27 cellular contexts compared by ENCODE assay signal in the genomic region with DNA sequence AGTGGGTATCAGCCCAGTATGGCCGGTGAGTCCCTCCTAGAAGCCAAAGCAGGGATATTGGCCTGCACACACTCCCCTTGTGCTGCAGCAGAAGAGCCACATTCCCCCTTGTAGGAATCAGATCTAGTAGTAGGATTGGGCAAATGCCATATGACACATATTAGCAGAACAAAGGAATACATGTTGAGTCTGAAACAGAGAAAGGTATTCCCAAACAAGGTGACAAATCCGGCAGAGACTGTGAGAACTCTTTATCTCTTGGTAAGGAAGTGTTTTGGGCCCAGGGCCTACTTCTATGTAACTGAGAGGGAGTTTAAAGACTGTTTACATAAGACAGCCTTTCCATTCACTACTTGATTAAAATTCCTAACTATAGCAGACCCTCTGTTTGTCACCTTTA.
"Had no signal": no experiment of that assay in that cellular context is flagged by ENCODE, and none has a peak within 500 bp of the region (broad histone marks: within the 10 kb centered on the region; RNA-seq: fewer than 3 reads in every experiment).

No MANE protein-coding gene starts in this region.

- H3K4me3 ChIP-seq: ascending aorta, colonic mucosa, gastrocnemius medialis, heart left ventricle had no signal

- H3K27me3 Mint-ChIP-seq: activated CD4-positive, alpha-beta memory T cell treated with anti-CD3 and anti-CD28 coated beads, Interleukin-2, amount 10 ng/mL, durations not matched to agents 7 days and 5 days; activated CD4-positive, alpha-beta T cell treated with anti-CD3 and anti-CD28 coated beads, Interleukin-2, amount 10 ng/mL, durations not matched to agents 7 days and 5 days; activated naive CD4-positive, alpha-beta T cell treated with anti-CD3 and anti-CD28 coated beads, Interleukin-2, amount 10 ng/mL, durations not matched to agents 7 days and 5 days; activated naive CD8-positive, alpha-beta T cell treated with anti-CD3 and anti-CD28 coated beads, Interleukin-2, amount 10 ng/mL, durations not matched to agents 7 days and 5 days had no signal

- H3K4me1 Mint-ChIP-seq: activated CD4-positive, alpha-beta memory T cell treated with anti-CD3 and anti-CD28 coated beads, Interleukin-2, amount 10 ng/mL, durations not matched to agents 7 days and 5 days; activated CD4-positive, alpha-beta T cell treated with anti-CD3 and anti-CD28 coated beads, Interleukin-2, amount 10 ng/mL, durations not matched to agents 7 days and 5 days; activated naive CD4-positive, alpha-beta T cell treated with anti-CD3 and anti-CD28 coated beads, Interleukin-2, amount 10 ng/mL, durations not matched to agents 7 days and 5 days; activated naive CD8-positive, alpha-beta T cell treated with anti-CD3 and anti-CD28 coated beads, Interleukin-2, amount 10 ng/mL, durations not matched to agents 7 days and 5 days had no signal

- H3K36me3 ChIP-seq: ascending aorta, brain microvascular endothelial cell, colonic mucosa, gastrocnemius medialis, heart left ventricle had no signal

- H3K4me3 Mint-ChIP-seq: activated CD4-positive, alpha-beta memory T cell treated with anti-CD3 and anti-CD28 coated beads, Interleukin-2, amount 10 ng/mL, durations not matched to agents 7 days and 5 days; activated CD4-positive, alpha-beta T cell treated with anti-CD3 and anti-CD28 coated beads, Interleukin-2, amount 10 ng/mL, durations not matched to agents 7 days and 5 days; activated naive CD4-positive, alpha-beta T cell treated with anti-CD3 and anti-CD28 coated beads, Interleukin-2, amount 10 ng/mL, durations not matched to agents 7 days and 5 days; activated naive CD8-positive, alpha-beta T cell treated with anti-CD3 and anti-CD28 coated beads, Interleukin-2, amount 10 ng/mL, durations not matched to agents 7 days and 5 days; activated T-cell treated with anti-CD3 and anti-CD28 coated beads, Interleukin-2, amount 50 U/mL, for 24 hours; activated T-cell treated with anti-CD3 and anti-CD28 coated beads, Interleukin-2, amount 50 U/mL, for 72 hours; WTC11 had no signal

- H3K27ac Mint-ChIP-seq: activated CD4-positive, alpha-beta memory T cell treated with anti-CD3 and anti-CD28 coated beads, Interleukin-2, amount 10 ng/mL, durations not matched to agents 7 days and 5 days; activated CD4-positive, alpha-beta T cell treated with anti-CD3 and anti-CD28 coated beads, Interleukin-2, amount 10 ng/mL, durations not matched to agents 7 days and 5 days; activated naive CD4-positive, alpha-beta T cell treated with anti-CD3 and anti-CD28 coated beads, Interleukin-2, amount 10 ng/mL, durations not matched to agents 7 days and 5 days; activated naive CD4-positive, alpha-beta T cell treated with anti-CD3 and anti-CD28 coated beads, Interleukin-2, amount 50 U/mL, for 72 hours; activated naive CD8-positive, alpha-beta T cell treated with anti-CD3 and anti-CD28 coated beads, Interleukin-2, amount 10 ng/mL, durations not matched to agents 7 days and 5 days; activated T-cell treated with anti-CD3 and anti-CD28 coated beads, Interleukin-2, amount 50 U/mL, for 24 hours; activated T-cell treated with anti-CD3 and anti-CD28 coated beads, Interleukin-2, amount 50 U/mL, for 72 hours; WTC11 had no signal

- H3K4me1 ChIP-seq: ascending aorta, colonic mucosa, gastrocnemius medialis, heart left ventricle had no signal

- H3K27ac ChIP-seq: ascending aorta, brain microvascular endothelial cell, colonic mucosa, gastrocnemius medialis, heart left ventricle, VCaP had no signal

- H3K9me3 Mint-ChIP-seq: activated CD4-positive, alpha-beta T cell treated with anti-CD3 and anti-CD28 coated beads, Interleukin-2, amount 10 ng/mL, durations not matched to agents 7 days and 5 days; activated naive CD4-positive, alpha-beta T cell treated with anti-CD3 and anti-CD28 coated beads, Interleukin-2, amount 10 ng/mL, durations not matched to agents 7 days and 5 days; activated naive CD8-positive, alpha-beta T cell treated with anti-CD3 and anti-CD28 coated beads, Interleukin-2, amount 10 ng/mL, durations not matched to agents 7 days and 5 days; activated T-cell treated with anti-CD3 and anti-CD28 coated beads, Interleukin-2, amount 50 U/mL, for 24 hours; WTC11 had no signal

- DNase-seq: activated CD4-positive, alpha-beta memory T cell treated with anti-CD3 and anti-CD28 coated beads, Interleukin-2, amount 10 ng/mL, durations not matched to agents 7 days and 5 days; activated CD4-positive, alpha-beta T cell treated with anti-CD3 and anti-CD28 coated beads for 1 hour; activated CD4-positive, alpha-beta T cell treated with anti-CD3 and anti-CD28 coated beads for 4 hours; activated CD4-positive, alpha-beta T cell treated with anti-CD3 and anti-CD28 coated beads, Interleukin-2, amount 10 ng/mL, durations not matched to agents 7 days and 5 days; activated CD4-positive, alpha-beta T cell treated with anti-CD3 and anti-CD28 coated beads, Interleukin-2, amount 50 U/mL, for 4 hours; activated CD8-positive, alpha-beta memory T cell treated with anti-CD3 and anti-CD28 coated beads, Interleukin-2, amount 50 U/mL, for 48 hours; activated gamma-delta T cell; activated naive CD4-positive, alpha-beta T cell; activated naive CD4-positive, alpha-beta T cell treated with anti-CD3 and anti-CD28 coated beads, Interleukin-2, amount 10 ng/mL, durations not matched to agents 7 days and 5 days; activated naive CD8-positive, alpha-beta T cell treated with anti-CD3 and anti-CD28 coated beads, Interleukin-2, amount 10 ng/mL, durations not matched to agents 7 days and 5 days; activated T-cell treated with anti-CD3 and anti-CD28 coated beads for 4 hours; activated T-cell treated with anti-CD3 and anti-CD28 coated beads, Interleukin-2, amount 50 U/mL, for 24 hours; activated T-cell treated with anti-CD3 and anti-CD28 coated beads, Interleukin-2, amount 50 U/mL, for 72 hours; brain microvascular endothelial cell; caudate nucleus; colonic mucosa; effector CD8-positive, alpha-beta T cell; foreskin fibroblast; gastrocnemius medialis; glutamatergic neuron; heart left ventricle; T-helper 2 cell had no signal

- H3K36me3 Mint-ChIP-seq: activated naive CD4-positive, alpha-beta T cell treated with anti-CD3 and anti-CD28 coated beads, Interleukin-2, amount 10 ng/mL, durations not matched to agents 7 days and 5 days; activated naive CD4-positive, alpha-beta T cell treated with anti-CD3 and anti-CD28 coated beads, Interleukin-2, amount 50 U/mL, for 72 hours; activated naive CD8-positive, alpha-beta T cell treated with anti-CD3 and anti-CD28 coated beads, Interleukin-2, amount 10 ng/mL, durations not matched to agents 7 days and 5 days; WTC11 had no signal

- ATAC-seq: activated naive CD4-positive, alpha-beta T cell treated with anti-CD3 and anti-CD28 coated beads, Interleukin-2, amount 50 U/mL, for 72 hours; activated T-cell treated with anti-CD3 and anti-CD28 coated beads, Interleukin-2, amount 50 U/mL, for 72 hours; esophagus mucosa; gastrocnemius medialis; heart left ventricle; WTC11 had no signal

- H3K27me3 ChIP-seq: ascending aorta, brain microvascular endothelial cell, colonic mucosa, gastrocnemius medialis had no signal
